Comparison of ENCODE assay signal across 1 cellular context in the genomic region with DNA sequence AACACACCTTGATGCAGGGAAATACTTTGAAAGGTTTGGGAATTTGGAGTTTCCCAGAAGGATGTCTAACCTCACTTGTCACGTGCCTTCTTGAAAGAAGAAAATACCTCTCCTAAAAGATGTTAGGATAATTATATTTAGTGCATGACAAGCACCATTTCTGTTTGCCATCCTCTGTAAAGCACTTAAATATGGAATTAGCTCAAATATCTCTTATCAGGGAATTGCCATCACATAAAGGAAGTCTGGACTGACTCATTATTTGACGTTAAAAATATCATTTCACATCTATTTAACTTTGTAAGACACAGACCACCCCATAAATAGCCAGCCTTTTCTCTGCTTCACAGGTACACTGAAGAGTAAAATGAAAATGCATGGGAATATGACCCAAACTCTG.
TF ChIP-seq lines count a peak whose summit lies in the region.

No MANE protein-coding gene starts in this region.

TF ChIP-seq in SK-N-SH treated with all-trans-retinoic acid at 6 μM for 48 hours, 23 proteins besides CTCF, POLR2A, EP300 and RAD21 (continued from another document):
- TF ChIP-seq, protein P1, sequence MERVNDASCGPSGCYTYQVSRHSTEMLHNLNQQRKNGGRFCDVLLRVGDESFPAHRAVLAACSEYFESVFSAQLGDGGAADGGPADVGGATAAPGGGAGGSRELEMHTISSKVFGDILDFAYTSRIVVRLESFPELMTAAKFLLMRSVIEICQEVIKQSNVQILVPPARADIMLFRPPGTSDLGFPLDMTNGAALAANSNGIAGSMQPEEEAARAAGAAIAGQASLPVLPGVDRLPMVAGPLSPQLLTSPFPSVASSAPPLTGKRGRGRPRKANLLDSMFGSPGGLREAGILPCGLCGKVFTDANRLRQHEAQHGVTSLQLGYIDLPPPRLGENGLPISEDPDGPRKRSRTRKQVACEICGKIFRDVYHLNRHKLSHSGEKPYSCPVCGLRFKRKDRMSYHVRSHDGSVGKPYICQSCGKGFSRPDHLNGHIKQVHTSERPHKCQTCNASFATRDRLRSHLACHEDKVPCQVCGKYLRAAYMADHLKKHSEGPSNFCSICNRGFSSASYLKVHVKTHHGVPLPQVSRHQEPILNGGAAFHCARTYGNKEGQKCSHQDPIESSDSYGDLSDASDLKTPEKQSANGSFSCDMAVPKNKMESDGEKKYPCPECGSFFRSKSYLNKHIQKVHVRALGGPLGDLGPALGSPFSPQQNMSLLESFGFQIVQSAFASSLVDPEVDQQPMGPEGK (CRISPR knock-in tag; IDR thresholded peaks at IDR 0.05; ENCODE audit: borderline replicate concordance): peak; percentile 97
- peak; percentile 100 for TF ChIP-seq ISL1 (CRISPR knock-in tag; IDR thresholded peaks at IDR 0.05)
- TF ChIP-seq, protein P2, sequence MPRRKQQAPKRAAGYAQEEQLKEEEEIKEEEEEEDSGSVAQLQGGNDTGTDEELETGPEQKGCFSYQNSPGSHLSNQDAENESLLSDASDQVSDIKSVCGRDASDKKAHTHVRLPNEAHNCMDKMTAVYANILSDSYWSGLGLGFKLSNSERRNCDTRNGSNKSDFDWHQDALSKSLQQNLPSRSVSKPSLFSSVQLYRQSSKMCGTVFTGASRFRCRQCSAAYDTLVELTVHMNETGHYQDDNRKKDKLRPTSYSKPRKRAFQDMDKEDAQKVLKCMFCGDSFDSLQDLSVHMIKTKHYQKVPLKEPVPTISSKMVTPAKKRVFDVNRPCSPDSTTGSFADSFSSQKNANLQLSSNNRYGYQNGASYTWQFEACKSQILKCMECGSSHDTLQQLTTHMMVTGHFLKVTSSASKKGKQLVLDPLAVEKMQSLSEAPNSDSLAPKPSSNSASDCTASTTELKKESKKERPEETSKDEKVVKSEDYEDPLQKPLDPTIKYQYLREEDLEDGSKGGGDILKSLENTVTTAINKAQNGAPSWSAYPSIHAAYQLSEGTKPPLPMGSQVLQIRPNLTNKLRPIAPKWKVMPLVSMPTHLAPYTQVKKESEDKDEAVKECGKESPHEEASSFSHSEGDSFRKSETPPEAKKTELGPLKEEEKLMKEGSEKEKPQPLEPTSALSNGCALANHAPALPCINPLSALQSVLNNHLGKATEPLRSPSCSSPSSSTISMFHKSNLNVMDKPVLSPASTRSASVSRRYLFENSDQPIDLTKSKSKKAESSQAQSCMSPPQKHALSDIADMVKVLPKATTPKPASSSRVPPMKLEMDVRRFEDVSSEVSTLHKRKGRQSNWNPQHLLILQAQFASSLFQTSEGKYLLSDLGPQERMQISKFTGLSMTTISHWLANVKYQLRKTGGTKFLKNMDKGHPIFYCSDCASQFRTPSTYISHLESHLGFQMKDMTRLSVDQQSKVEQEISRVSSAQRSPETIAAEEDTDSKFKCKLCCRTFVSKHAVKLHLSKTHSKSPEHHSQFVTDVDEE (CRISPR knock-in tag; IDR thresholded peaks at IDR 0.05): peak; percentile 99
- TF ChIP-seq, protein P3, sequence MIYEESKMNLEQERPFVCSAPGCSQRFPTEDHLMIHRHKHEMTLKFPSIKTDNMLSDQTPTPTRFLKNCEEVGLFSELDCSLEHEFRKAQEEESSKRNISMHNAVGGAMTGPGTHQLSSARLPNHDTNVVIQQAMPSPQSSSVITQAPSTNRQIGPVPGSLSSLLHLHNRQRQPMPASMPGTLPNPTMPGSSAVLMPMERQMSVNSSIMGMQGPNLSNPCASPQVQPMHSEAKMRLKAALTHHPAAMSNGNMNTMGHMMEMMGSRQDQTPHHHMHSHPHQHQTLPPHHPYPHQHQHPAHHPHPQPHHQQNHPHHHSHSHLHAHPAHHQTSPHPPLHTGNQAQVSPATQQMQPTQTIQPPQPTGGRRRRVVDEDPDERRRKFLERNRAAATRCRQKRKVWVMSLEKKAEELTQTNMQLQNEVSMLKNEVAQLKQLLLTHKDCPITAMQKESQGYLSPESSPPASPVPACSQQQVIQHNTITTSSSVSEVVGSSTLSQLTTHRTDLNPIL (CRISPR knock-in tag; IDR thresholded peaks at IDR 0.05; ENCODE audit: low read depth): peak; percentile 98
- peak; percentile 59; the same call in 1 of the 2 replicates for TF ChIP-seq ZFP30 (CRISPR knock-in tag; IDR thresholded peaks at IDR 0.05)
- TF ChIP-seq SNAI2 (CRISPR knock-in tag; IDR thresholded peaks at IDR 0.05): peak; percentile 96
- TF ChIP-seq, protein P4, sequence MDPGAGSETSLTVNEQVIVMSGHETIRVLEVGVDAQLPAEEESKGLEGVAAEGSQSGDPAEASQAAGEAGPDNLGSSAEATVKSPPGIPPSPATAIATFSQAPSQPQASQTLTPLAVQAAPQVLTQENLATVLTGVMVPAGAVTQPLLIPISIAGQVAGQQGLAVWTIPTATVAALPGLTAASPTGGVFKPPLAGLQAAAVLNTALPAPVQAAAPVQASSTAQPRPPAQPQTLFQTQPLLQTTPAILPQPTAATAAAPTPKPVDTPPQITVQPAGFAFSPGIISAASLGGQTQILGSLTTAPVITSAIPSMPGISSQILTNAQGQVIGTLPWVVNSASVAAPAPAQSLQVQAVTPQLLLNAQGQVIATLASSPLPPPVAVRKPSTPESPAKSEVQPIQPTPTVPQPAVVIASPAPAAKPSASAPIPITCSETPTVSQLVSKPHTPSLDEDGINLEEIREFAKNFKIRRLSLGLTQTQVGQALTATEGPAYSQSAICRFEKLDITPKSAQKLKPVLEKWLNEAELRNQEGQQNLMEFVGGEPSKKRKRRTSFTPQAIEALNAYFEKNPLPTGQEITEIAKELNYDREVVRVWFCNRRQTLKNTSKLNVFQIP (CRISPR knock-in tag; IDR thresholded peaks at IDR 0.05; ENCODE audit: borderline replicate concordance, low read depth): no peak; the same call in 1 of the 2 replicates
- peak; percentile 97 for TF ChIP-seq TOX (CRISPR knock-in tag; IDR thresholded peaks at IDR 0.05; ENCODE audit: borderline replicate concordance)
- TF ChIP-seq ARNTL (CRISPR knock-in tag; IDR thresholded peaks at IDR 0.05; ENCODE audit: borderline replicate concordance, low read depth): peak; percentile 75; the same call in 1 of the 2 replicates
- peak; percentile 80 for TF ChIP-seq ZNF70 (CRISPR knock-in tag; IDR thresholded peaks at IDR 0.05)
- TF ChIP-seq, protein P5, sequence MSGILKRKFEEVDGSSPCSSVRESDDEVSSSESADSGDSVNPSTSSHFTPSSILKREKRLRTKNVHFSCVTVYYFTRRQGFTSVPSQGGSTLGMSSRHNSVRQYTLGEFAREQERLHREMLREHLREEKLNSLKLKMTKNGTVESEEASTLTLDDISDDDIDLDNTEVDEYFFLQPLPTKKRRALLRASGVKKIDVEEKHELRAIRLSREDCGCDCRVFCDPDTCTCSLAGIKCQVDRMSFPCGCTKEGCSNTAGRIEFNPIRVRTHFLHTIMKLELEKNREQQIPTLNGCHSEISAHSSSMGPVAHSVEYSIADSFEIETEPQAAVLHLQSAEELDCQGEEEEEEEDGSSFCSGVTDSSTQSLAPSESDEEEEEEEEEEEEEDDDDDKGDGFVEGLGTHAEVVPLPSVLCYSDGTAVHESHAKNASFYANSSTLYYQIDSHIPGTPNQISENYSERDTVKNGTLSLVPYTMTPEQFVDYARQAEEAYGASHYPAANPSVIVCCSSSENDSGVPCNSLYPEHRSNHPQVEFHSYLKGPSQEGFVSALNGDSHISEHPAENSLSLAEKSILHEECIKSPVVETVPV (CRISPR knock-in tag; IDR thresholded peaks at IDR 0.05): peak; percentile 99
- TF ChIP-seq BACH2 (CRISPR knock-in tag; IDR thresholded peaks at IDR 0.05; ENCODE audit: borderline replicate concordance): no peak
- peak; percentile 94 for TF ChIP-seq RARB (CRISPR knock-in tag; IDR thresholded peaks at IDR 0.05)
- TF ChIP-seq PPARA (CRISPR knock-in tag; IDR thresholded peaks at IDR 0.05; ENCODE audit: borderline replicate concordance): peak; percentile 74; the same call in 1 of the 2 replicates
